In genomic region chrX:67523932-67524331, GRCh38 we compare ENCODE assay signal across 16 cellular contexts. TPM values are rescaled to one million over a fixed set of nuclear protein-coding genes. Genes with fewer than 3 reads are reported as not detected.
"Had no signal": no experiment of that assay in that cellular context is flagged by ENCODE, and none has a peak within 500 bp of the region (broad histone marks: within the 10 kb centered on the region; RNA-seq: fewer than 3 reads in every experiment).

No MANE protein-coding gene starts in this region.

- H3K27ac ChIP-seq: brain microvascular endothelial cell, gastrocnemius medialis, upper lobe of right lung had no signal

- DNase-seq: activated T-cell treated with anti-CD3 and anti-CD28 coated beads, Interleukin-2, amount 50 U/mL, for 1 hour; brain microvascular endothelial cell; caudate nucleus; effector memory CD4-positive, alpha-beta T cell; gastrocnemius medialis; hypothalamus; naive thymus-derived CD8-positive, alpha-beta T cell; retina; stimulated activated CD4-positive, alpha-beta T cell treated with anti-CD3 and anti-CD28 coated beads, Interleukin-12 subunit alpha, Interleukin-12 subunit beta, amount 100 ng/mL, for 4 hours; stimulated activated CD4-positive, alpha-beta T cell treated with anti-CD3 and anti-CD28 coated beads, Interleukin-4, amount 100 ng/mL, for 4 hours; stimulated activated naive CD8-positive, alpha-beta T cell treated with anti-CD3 and anti-CD28 coated beads, Interleukin-15, Interleukin-2, amounts not matched to agents 100 U/mL and 50 U/mL, for 24 hours; substantia nigra; T-helper 1 cell; upper lobe of right lung had no signal

- ATAC-seq: activated naive CD4-positive, alpha-beta T cell treated with anti-CD3 and anti-CD28 coated beads, Interleukin-2, amount 50 U/mL, for 72 hours; esophagus mucosa; gastrocnemius medialis; naive thymus-derived CD8-positive, alpha-beta T cell; stimulated activated naive CD8-positive, alpha-beta T cell treated with anti-CD3 and anti-CD28 coated beads, Interleukin-15, Interleukin-2, amounts not matched to agents 100 U/mL and 50 U/mL, for 24 hours; upper lobe of right lung had no signal

RNA-seq across cellular contexts. Expression of gene AR, which starts 19.9 kb away (rescaled TPM):
- total RNA-seq: activated naive CD4-positive, alpha-beta T cell treated with anti-CD3 and anti-CD28 coated beads, Interleukin-2, amount 50 U/mL, for 72 hours; naive thymus-derived CD8-positive, alpha-beta T cell had no signal
- polyA plus RNA-seq: naive thymus-derived CD8-positive, alpha-beta T cell had no signal
